Comparison of ENCODE assay signal across 8 cellular contexts in genomic region chr12:107761502-107761904, GRCh38. TPM values are rescaled to one million over a fixed set of nuclear protein-coding genes. Genes with fewer than 3 reads are reported as not detected.
A peak's percentile ranks its signal among the peaks of the same experiment; 100 is the strongest.
DNase-seq lines count a peak whose midpoint lies in the region; ATAC-seq and TF ChIP-seq lines count a peak whose summit lies in the region.

No MANE protein-coding gene starts in this region.

- H3K27me3 Mint-ChIP-seq in T-helper 1 cell treated with Interleukin-12 subunit alpha and Interleukin-12 subunit beta and Interleukin-4 antibody, amounts not matched to agents 30 μg/mL and 1 μg/mL, for 36 hours (ENCODE audit: low read depth), result peaks cover 13% of the 10 kb centered on the region

- peaks cover 15% of the 10 kb centered on the region for H3K36me3 Mint-ChIP-seq in T-helper 1 cell treated with Interleukin-12 subunit alpha and Interleukin-12 subunit beta and Interleukin-4 antibody, amounts not matched to agents 30 μg/mL and 1 μg/mL, for 36 hours (ENCODE audit: low read depth)

- CTCF ChIA-PET in Panc1 (lab: Charles Lee), result interaction anchor here (0.6 kb wide), 1 partner anchor 86 kb away, joined by 3 read pairs; no protein-coding TSS in a partner anchor

- TF ChIP-seq CTCF in Panc1 (IDR thresholded peaks at IDR 0.05), result no peak

- POLR2A ChIA-PET in Panc1 (lab: Charles Lee), result no interaction called here

- ATAC-seq in Panc1, result peak; percentile 15

- H3K9me3 Mint-ChIP-seq in T-helper 1 cell treated with Interleukin-12 subunit alpha and Interleukin-12 subunit beta and Interleukin-4 antibody, amounts not matched to agents 30 μg/mL and 1 μg/mL, for 36 hours, result peaks cover 5% of the 10 kb centered on the region

- peaks cover 27% of the 10 kb centered on the region for H3K4me1 Mint-ChIP-seq in T-helper 1 cell treated with Interleukin-12 subunit alpha and Interleukin-12 subunit beta and Interleukin-4 antibody, amounts not matched to agents 30 μg/mL and 1 μg/mL, for 36 hours (ENCODE audit: low read depth)

- DNase-seq in T-helper 1 cell, result no peak
- DNase-seq in Panc1 (ENCODE audit: low read depth, low spot score), result no peak
- DNase-seq in DMS79 treated with DMSO at 0.1 percent for 48 hours (lab: John Stamatoyannopoulos, UW), result no peak
- DNase-seq in middle frontal gyrus (ENCODE audit: extremely low spot score, low spot score), result no peak
- DNase-seq in NCI-H128 (lab: John Stamatoyannopoulos, UW; ENCODE audit: unreplicated experiment), result no peak

- H3K4me3 Mint-ChIP-seq in T-helper 1 cell treated with Interleukin-12 subunit alpha and Interleukin-12 subunit beta and Interleukin-4 antibody, amounts not matched to agents 30 μg/mL and 1 μg/mL, for 36 hours, result peak overlapping the region; percentile 81

- BruUV-seq in Panc1 (replicated peaks; lab: Mats Ljungman, UMichigan), result no TSS peak

- peak overlapping the region; percentile 75 for H3K27ac Mint-ChIP-seq in T-helper 1 cell treated with Interleukin-12 subunit alpha and Interleukin-12 subunit beta and Interleukin-4 antibody, amounts not matched to agents 30 μg/mL and 1 μg/mL, for 36 hours

- H3K9me3 ChIP-seq in Panc1 (ENCODE audit: control insufficient read depth, insufficient read depth, low read depth, low read length) (no peaks in the 10 kb centered on the region), duodenal mucosa (ENCODE audit: control insufficient read depth in 1 of 2, low read length in 2 of 2) (no peaks in the 10 kb centered on the region), muscle layer of duodenum (ENCODE audit: control insufficient read depth in 1 of 2, low read length in 2 of 2) (no peaks in the 10 kb centered on the region)

- H3K4me1 ChIP-seq in Panc1 (ENCODE audit: control insufficient read depth, insufficient read depth, low read length) (peaks cover 14% of the 10 kb centered on the region), duodenal mucosa (ENCODE audit: control insufficient read depth in 1 of 2, insufficient read depth in 2 of 2, low read length in 2 of 2) (peaks cover 17 to 26% of the 10 kb centered on the region in 2 donors), muscle layer of duodenum (ENCODE audit: control insufficient read depth in 1 of 2, insufficient read depth in 2 of 2, low read length in 2 of 2) (peaks cover 6 to 26% of the 10 kb centered on the region in 2 donors)

- H3K9ac ChIP-seq in duodenal mucosa (ENCODE audit: low read depth in 1 of 2, low read length in 2 of 2), result peak overlapping the region; percentile 38 to 52

- H3K36me3 ChIP-seq in Panc1 (ENCODE audit: control insufficient read depth, insufficient read depth, low read length) (peaks cover 16% of the 10 kb centered on the region), duodenal mucosa (ENCODE audit: control insufficient read depth in 1 of 2, insufficient read depth in 2 of 2, low read length in 2 of 2) (peaks cover 5 to 12% of the 10 kb centered on the region in 2 donors), muscle layer of duodenum (ENCODE audit: control insufficient read depth in 1 of 2, insufficient read depth in 2 of 2, low read length in 2 of 2) (peaks cover 9% of the 10 kb centered on the region in 2 donors)

- H3K4me3 ChIP-seq in Panc1 (ENCODE audit: low read depth in 2 of 2, low read length in 2 of 2), result peak overlapping the region; percentile 87 to 98
- peak overlapping the region; percentile 73 to 93 for H3K4me3 ChIP-seq in duodenal mucosa (ENCODE audit: low read depth in 1 of 2, low read length in 2 of 2)
- H3K4me3 ChIP-seq in muscle layer of duodenum (ENCODE audit: low read depth in 1 of 2, low read length in 2 of 2), result peak overlapping the region; percentile 77 to 94

- intact Hi-C loops in Panc1 (cut with micrococcal nuclease; ENCODE audit: unreplicated experiment), result loop anchor here (5.0 kb wide), 1 partner anchor 126 kb away; no protein-coding TSS in a partner anchor

- peak overlapping the region; percentile 82 for H3K27ac ChIP-seq in Panc1 (ENCODE audit: low read length)
- no peak overlapping the region for H3K27ac ChIP-seq in duodenal mucosa (ENCODE audit: low read depth, low read length)
- peak overlapping the region; percentile 56 for H3K27ac ChIP-seq in muscle layer of duodenum (ENCODE audit: low read length)

- in situ Hi-C loops in Panc1 (cut with HindIII; ENCODE audit: low pct_unique_long_range_greater_than_20kb, low sequenced_read_pairs), result loop anchor here (25.0 kb wide), 1 partner anchor 101 kb away; no protein-coding TSS in a partner anchor

- no peaks in the 10 kb centered on the region for H3K27me3 ChIP-seq in Panc1 (ENCODE audit: control insufficient read depth, insufficient read depth, low read length)
- no peaks in the 10 kb centered on the region for H3K27me3 ChIP-seq in duodenal mucosa (ENCODE audit: control insufficient read depth in 1 of 2, insufficient read depth in 2 of 2, low read length in 2 of 2)
- no peaks in the 10 kb centered on the region for H3K27me3 ChIP-seq in muscle layer of duodenum (ENCODE audit: low read depth, low read length)

RNA-seq across cellular contexts. Expression of gene PRDM4, which starts 0.6 kb away (rescaled TPM):
- 28.9 TPM for total RNA-seq in Panc1 (2021; ENCODE audit: unreplicated experiment)
- 26.5 TPM for polyA plus RNA-seq in Panc1 (2012; ENCODE audit: insufficient read length)

RNA-seq across cellular contexts. Expression of gene ASCL4, which starts 13.0 kb away (rescaled TPM):
- not detected for total RNA-seq in Panc1 (2021; ENCODE audit: unreplicated experiment)
- not detected for polyA plus RNA-seq in Panc1 (2012; ENCODE audit: insufficient read length)
